In genomic region chr22:36606659-36607058, GRCh38 we compare ENCODE assay signal across 18 cellular contexts.
DNase-seq lines count a peak whose midpoint lies in the region; ATAC-seq and TF ChIP-seq lines count a peak whose summit lies in the region.
"Had no signal": no experiment of that assay in that cellular context is flagged by ENCODE, and none has a peak within 500 bp of the region (broad histone marks: within the 10 kb centered on the region; RNA-seq: fewer than 3 reads in every experiment).

No MANE protein-coding gene starts in this region.

- no peaks in the 10 kb centered on the region for H3K4me1 ChIP-seq in colonic mucosa
- no peaks in the 10 kb centered on the region for H3K4me1 ChIP-seq in esophagus squamous epithelium
- H3K4me1 ChIP-seq: BLaER1, SJSA1 had no signal

- H3K27me3 ChIP-seq in colonic mucosa = no peaks in the 10 kb centered on the region
- peaks cover 0 to 97% (median 6%) of the 10 kb centered on the region in 4 donors for H3K27me3 ChIP-seq in esophagus squamous epithelium
- H3K27me3 ChIP-seq: BLaER1 had no signal

- H3K27me3 Mint-ChIP-seq in natural killer cell (ENCODE audit: low read depth in 2 of 2) = peaks cover 28 to 38% of the 10 kb centered on the region in 2 donors

- intact Hi-C loops in Right ventricle myocardium superior (cut with DNase I) = no loop called here
- intact Hi-C loops in cardiac septum (cut with DNase I) = no loop called here
- intact Hi-C loops in natural killer cell (cut with micrococcal nuclease) = no loop called here
- intact Hi-C loops in colonic mucosa (cut with DNase I) = no loop called here
- intact Hi-C loops in esophagus squamous epithelium (cut with DNase I) = no loop called here

- H3K36me3 Mint-ChIP-seq in natural killer cell = no peaks in the 10 kb centered on the region
- H3K36me3 Mint-ChIP-seq: CD4-positive, CD25-positive, alpha-beta regulatory T cell; IgD-negative memory B cell had no signal

- peaks cover 0 to 5% of the 10 kb centered on the region in 2 donors for H3K4me1 Mint-ChIP-seq in natural killer cell
- H3K4me1 Mint-ChIP-seq: CD4-positive, CD25-positive, alpha-beta regulatory T cell had no signal

- H3K9ac ChIP-seq in colonic mucosa (ENCODE audit: low read depth in 2 of 2, low read length in 2 of 2) = no peak overlapping the region
- H3K9ac ChIP-seq: BLaER1 had no signal

- DNase-seq in Right ventricle myocardium superior (no peak), cardiac septum (ENCODE audit: low spot score) (no peak), NCI-H2029 treated with DMSO at 0.1 percent for 48 hours (lab: John Stamatoyannopoulos, UW) (peak; percentile 7), natural killer cell (no peak), colonic mucosa (no peak), esophagus squamous epithelium (lab: John Stamatoyannopoulos, UW) (no peak)
- DNase-seq: CD4-positive, CD25-positive, alpha-beta regulatory T cell; DND-41; H7; NCI-H1436; NCI-H187; NCI-H2107; NCI-H524; NCI-H774 had no signal

- no peaks in the 10 kb centered on the region for H3K9me3 Mint-ChIP-seq in natural killer cell
- H3K9me3 Mint-ChIP-seq: CD4-positive, CD25-positive, alpha-beta regulatory T cell; IgD-negative memory B cell had no signal

- TF ChIP-seq CTCF in natural killer cell (IDR thresholded peaks at IDR 0.05) (no peak), colonic mucosa (IDR thresholded peaks at IDR 0.05) (no peak), esophagus squamous epithelium (IDR thresholded peaks at IDR 0.05) (no peak)

- no peak overlapping the region for H3K4me3 ChIP-seq in colonic mucosa
- H3K4me3 ChIP-seq in esophagus squamous epithelium = no peak overlapping the region
- H3K4me3 ChIP-seq: BLaER1, SJSA1 had no signal

- H3K9me3 ChIP-seq in colonic mucosa (no peaks in the 10 kb centered on the region), esophagus squamous epithelium (no peaks in the 10 kb centered on the region)
- H3K9me3 ChIP-seq: BLaER1, SJSA1 had no signal

- H3K4me3 Mint-ChIP-seq in natural killer cell = no peak overlapping the region
- H3K4me3 Mint-ChIP-seq: CD4-positive, CD25-positive, alpha-beta regulatory T cell; IgD-negative memory B cell had no signal

- H3K36me3 ChIP-seq in colonic mucosa (no peaks in the 10 kb centered on the region), esophagus squamous epithelium (no peaks in the 10 kb centered on the region)
- H3K36me3 ChIP-seq: BLaER1, SJSA1 had no signal

- ATAC-seq in Right ventricle myocardium superior (ENCODE audit: poor library complexity) (peak; percentile 32), natural killer cell (peak in 2 of 3 donors; percentile 34 to 40), HG03521 (IDR thresholded peaks at IDR 0.05; ENCODE audit: unreplicated experiment) (no peak)

- TF ChIP-seq POLR2A in esophagus squamous epithelium (IDR thresholded peaks at IDR 0.05) = no peak

- no peak overlapping the region for H3K27ac Mint-ChIP-seq in natural killer cell
- H3K27ac Mint-ChIP-seq: CD4-positive, CD25-positive, alpha-beta regulatory T cell; IgD-negative memory B cell had no signal

- WGBS in esophagus squamous epithelium, 2 donors = 59 to 62% methylated on average over 5 of the region's 5 CpGs

- no peak overlapping the region for H3K27ac ChIP-seq in colonic mucosa
- H3K27ac ChIP-seq in esophagus squamous epithelium = no peak overlapping the region
- H3K27ac ChIP-seq: BLaER1, SJSA1 had no signal
